8 cellular contexts compared by ENCODE assay signal in the genomic region with DNA sequence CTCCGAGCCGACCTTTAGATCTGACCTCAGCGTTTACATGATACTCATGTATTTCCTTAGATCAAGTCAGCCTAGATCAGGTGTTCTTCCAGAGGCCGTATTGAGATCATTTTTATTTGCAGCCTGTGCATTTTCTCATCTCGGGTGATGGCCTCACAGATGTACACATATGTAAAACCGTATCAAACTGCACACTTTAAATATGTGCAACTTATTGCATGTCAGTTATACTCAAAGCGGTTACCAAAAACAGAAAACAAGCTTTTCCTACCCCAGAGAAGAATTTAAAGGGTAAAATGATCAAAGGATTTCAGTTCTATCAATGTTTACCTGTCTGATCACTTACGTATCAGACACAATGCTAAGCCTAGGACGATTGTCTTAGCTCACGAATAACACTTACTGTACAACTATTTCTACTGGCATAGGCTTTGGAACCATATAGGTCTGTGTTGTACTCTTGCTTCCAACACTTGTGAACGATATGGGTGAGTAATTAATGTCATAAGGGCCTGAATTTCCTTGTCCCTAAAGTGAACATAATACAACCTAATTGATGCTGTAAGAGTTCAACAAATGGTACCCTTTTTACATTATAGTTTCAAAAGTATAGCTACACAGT. TPM values are rescaled to one million over a fixed set of nuclear protein-coding genes. Genes with fewer than 3 reads are reported as not detected.
A peak's percentile ranks its signal among the peaks of the same experiment; 100 is the strongest.
DNase-seq lines count a peak whose midpoint lies in the region; ATAC-seq and TF ChIP-seq lines count a peak whose summit lies in the region.

No MANE protein-coding gene starts in this region.

- peaks cover 57% of the 10 kb centered on the region for H3K36me3 Mint-ChIP-seq in CD8-positive, alpha-beta T cell
- peaks cover 50% of the 10 kb centered on the region for H3K36me3 Mint-ChIP-seq in activated naive CD8-positive, alpha-beta T cell treated with anti-CD3 and anti-CD28 coated beads for 36 hours

- no peaks in the 10 kb centered on the region for H3K9me3 Mint-ChIP-seq in CD8-positive, alpha-beta T cell
- H3K9me3 Mint-ChIP-seq in activated naive CD8-positive, alpha-beta T cell treated with anti-CD3 and anti-CD28 coated beads for 36 hours: no peaks in the 10 kb centered on the region

- peak overlapping the region; percentile 99 for H3K27ac Mint-ChIP-seq in CD8-positive, alpha-beta T cell
- peak overlapping the region; percentile 97 for H3K27ac Mint-ChIP-seq in activated naive CD8-positive, alpha-beta T cell treated with anti-CD3 and anti-CD28 coated beads for 36 hours

- no peak for TF ChIP-seq POLR2A in tibial nerve (IDR thresholded peaks at IDR 0.05)

- peak overlapping the region; percentile 86 for H3K27ac ChIP-seq in CD8-positive, alpha-beta T cell (ENCODE audit: low read depth, low read length)
- H3K27ac ChIP-seq in left lung: peak overlapping the region; percentile 73 to 78
- peak overlapping the region; percentile 28 to 81 (median 70) for H3K27ac ChIP-seq in tibial nerve

- no peaks in the 10 kb centered on the region for H3K9me3 ChIP-seq in CD8-positive, alpha-beta T cell (ENCODE audit: low read length)
- H3K9me3 ChIP-seq in left lung: no peaks in the 10 kb centered on the region
- H3K9me3 ChIP-seq in tibial nerve: no peaks in the 10 kb centered on the region

- 10% methylated on average over 11 of the region's 11 CpGs for WGBS in tibial nerve, 2 donors

- H3K27me3 ChIP-seq in CD8-positive, alpha-beta T cell (ENCODE audit: insufficient read depth, low read length): no peaks in the 10 kb centered on the region
- no peaks in the 10 kb centered on the region for H3K27me3 ChIP-seq in left lung
- H3K27me3 ChIP-seq in tibial nerve: no peaks in the 10 kb centered on the region

- CTCF ChIA-PET in CD8-positive, alpha-beta T cell (lab: Charles Lee): interaction anchor here (0.7 to 1.2 kb wide), 3 partner anchors 8 to 38 kb away, joined by 3 to 4 read pairs (median 3); no protein-coding TSS in a partner anchor

- H3K4me3 Mint-ChIP-seq in CD8-positive, alpha-beta T cell: peak overlapping the region; percentile 96
- peak overlapping the region; percentile 85 for H3K4me3 Mint-ChIP-seq in activated naive CD8-positive, alpha-beta T cell treated with anti-CD3 and anti-CD28 coated beads for 36 hours

- peaks cover 56% of the 10 kb centered on the region for H3K4me1 Mint-ChIP-seq in CD8-positive, alpha-beta T cell (ENCODE audit: low read depth)
- peaks cover 41% of the 10 kb centered on the region for H3K4me1 Mint-ChIP-seq in activated naive CD8-positive, alpha-beta T cell treated with anti-CD3 and anti-CD28 coated beads for 36 hours

- no peak for TF ChIP-seq EP300 in tibial nerve (IDR thresholded peaks at IDR 0.05)

- H3K4me1 ChIP-seq in CD8-positive, alpha-beta T cell (ENCODE audit: insufficient read depth, low read length): peaks cover 22% of the 10 kb centered on the region
- H3K4me1 ChIP-seq in left lung (peaks cover 10 to 37% of the 10 kb centered on the region in 2 donors), tibial nerve (peaks cover 0 to 41% (median 14%) of the 10 kb centered on the region in 4 donors)

- intact Hi-C loops in CD8-positive, alpha-beta T cell (cut with DNase I, micrococcal nuclease): loop anchor here (1.0 to 10.0 kb wide), 7 partner anchors 8 to 1726 kb away; a partner anchor contains a TSS
- intact Hi-C loops in left lung (cut with DNase I): no loop called here

- no peak for TF ChIP-seq CTCF in CD8-positive, alpha-beta T cell (IDR thresholded peaks at IDR 0.05)
- TF ChIP-seq CTCF in left lung (IDR thresholded peaks at IDR 0.05): no peak
- no peak for TF ChIP-seq CTCF in tibial nerve (IDR thresholded peaks at IDR 0.05)

- POLR2A ChIA-PET in CD8-positive, alpha-beta T cell (lab: Charles Lee): interaction anchor here (1.1 to 3.1 kb wide), 9 partner anchors 9 to 1138 kb away, joined by 3 to 38 read pairs (median 7); a partner anchor contains a TSS

- no peak for DNase-seq in CD8-positive, alpha-beta T cell
- no peak for DNase-seq in activated naive CD8-positive, alpha-beta T cell treated with anti-CD3 and anti-CD28 coated beads for 36 hours
- DNase-seq in left lung (no peak), tibial nerve (ENCODE audit: low spot score in 2 of 2) (no peak), AG08396 (ENCODE audit: low spot score) (no peak)

- no peaks in the 10 kb centered on the region for H3K27me3 Mint-ChIP-seq in CD8-positive, alpha-beta T cell (ENCODE audit: low read depth)
- no peaks in the 10 kb centered on the region for H3K27me3 Mint-ChIP-seq in activated naive CD8-positive, alpha-beta T cell treated with anti-CD3 and anti-CD28 coated beads for 36 hours

- H3K4me3 ChIP-seq in CD8-positive, alpha-beta T cell (ENCODE audit: low read depth, low read length): peak overlapping the region; percentile 91
- H3K4me3 ChIP-seq in left lung (peak overlapping the region; percentile 76 to 79), tibial nerve (peak overlapping the region; percentile 73 to 94 (median 86))

- peaks cover 8% of the 10 kb centered on the region for H3K36me3 ChIP-seq in CD8-positive, alpha-beta T cell (ENCODE audit: insufficient read depth, low read length)
- H3K36me3 ChIP-seq in left lung (peaks cover 0 to 27% of the 10 kb centered on the region in 2 donors), tibial nerve (peaks cover 0 to 27% (median 5%) of the 10 kb centered on the region in 3 donors)

- peak; percentile 4 for ATAC-seq in CD8-positive, alpha-beta T cell
- ATAC-seq in HG02642 (IDR thresholded peaks at IDR 0.05; ENCODE audit: poor library complexity, unreplicated experiment) (peak; percentile 7), left lung (peak; percentile 17), HG03571 (IDR thresholded peaks at IDR 0.05; ENCODE audit: unreplicated experiment) (no peak), HG03354 (IDR thresholded peaks at IDR 0.05; ENCODE audit: poor library complexity, severe bottlenecking, unreplicated experiment) (no peak)

RNA-seq across cellular contexts. Expression of a gene that starts 0.6 kb away (rescaled TPM):
- 10 to 100 TPM; 29.1 to 30.9 TPM for total RNA-seq in CD8-positive, alpha-beta T cell
- 10 to 100 TPM; 51.7 to 56.0 TPM for total RNA-seq in activated naive CD8-positive, alpha-beta T cell treated with anti-CD3 and anti-CD28 coated beads for 36 hours
- total RNA-seq in left lung: 10 to 100 TPM; 16.8 to 21.1 TPM
- 1 to 10 TPM; 4.1 to 4.8 (median 4.4) TPM for total RNA-seq in tibial nerve

RNA-seq across cellular contexts. Expression of a gene that starts 38.6 kb away (rescaled TPM):
- total RNA-seq in CD8-positive, alpha-beta T cell: 10 to 100 TPM; 22.4 to 22.7 TPM
- total RNA-seq in activated naive CD8-positive, alpha-beta T cell treated with anti-CD3 and anti-CD28 coated beads for 36 hours: 10 to 100 TPM; 38.8 to 39.4 TPM
- 100 to 1,000 TPM; 150 to 152 TPM for total RNA-seq in left lung
- 100 to 1,000 TPM; 101 to 229 (median 199) TPM for total RNA-seq in tibial nerve

RNA-seq across cellular contexts. Expression of a gene that starts 57.8 kb away (rescaled TPM):
- under 1 TPM in 1 of 2 experiments, not detected in 1; 0.08 TPM for total RNA-seq in CD8-positive, alpha-beta T cell
- under 1 TPM; 0.30 to 0.33 TPM for total RNA-seq in activated naive CD8-positive, alpha-beta T cell treated with anti-CD3 and anti-CD28 coated beads for 36 hours
- total RNA-seq in left lung: 10 to 100 TPM; 18.5 to 71.7 TPM
- total RNA-seq in tibial nerve: 10 to 100 TPM; 31.6 to 35.8 (median 33.2) TPM

Comparison
In these comparisons a context has a peak if more than half of its experiments do, and no peak if none do; other contexts are left out.
1. ATAC-seq: peak in CD8-positive, alpha-beta T cell (single experiment), HG02642 (single experiment) and left lung (single experiment); none in HG03571 (single experiment) and HG03354 (single experiment).
2. RNA of a gene that starts 57.8 kb away (total RNA-seq): 18.5 to 71.7 TPM in left lung and 31.6 to 35.8 TPM in tibial nerve; 0.30 to 0.33 TPM in activated naive CD8-positive, alpha-beta T cell treated with anti-CD3 and anti-CD28 coated beads for 36 hours and 0.08 TPM in CD8-positive, alpha-beta T cell; every median in the first group is over 10 times any median in the second.
3. intact Hi-C loops: an anchor here in CD8-positive, alpha-beta T cell (1.0 to 10.0 kb wide); none called in left lung.
4. Peak in every context shown above with its lines, with median percentiles within 50 percentile points of each other: H3K27ac ChIP-seq and H3K4me3 ChIP-seq.